31 cellular contexts compared by ENCODE assay signal in genomic region chr2:33453905-33454479, GRCh38.
"Had no signal": no experiment of that assay in that cellular context is flagged by ENCODE, and none has a peak within 500 bp of the region (broad histone marks: within the 10 kb centered on the region; RNA-seq: fewer than 3 reads in every experiment).

No MANE protein-coding gene starts in this region.

- DNase-seq: activated CD4-positive, alpha-beta T cell treated with anti-CD3 and anti-CD28 coated beads for 4 hours; activated CD4-positive, alpha-beta T cell treated with anti-CD3 and anti-CD28 coated beads, Interleukin-2, amount 50 U/mL, for 1 hour; activated CD4-positive, alpha-beta T cell treated with anti-CD3 and anti-CD28 coated beads, Interleukin-2, amount 50 U/mL, for 48 hours; activated CD4-positive, CD25-positive, alpha-beta regulatory T cell; activated CD4-positive, CD25-positive, alpha-beta regulatory T cell treated with anti-CD3 and anti-CD28 coated beads, Interleukin-2, amount 50 U/mL, for 72 hours; activated CD8-positive, alpha-beta memory T cell treated with anti-CD3 and anti-CD28 coated beads for 24 hours; activated CD8-positive, alpha-beta T cell treated with anti-CD3 and anti-CD28 coated beads for 36 hours; activated effector memory CD4-positive, alpha-beta T cell treated with Interleukin-2 at 50 U/mL for 16 hours; activated gamma-delta T cell treated with Interleukin-2 at 50 U/mL for 16 hours; activated naive CD4-positive, alpha-beta T cell treated with anti-CD3 and anti-CD28 coated beads for 36 hours; activated naive CD8-positive, alpha-beta T cell treated with anti-CD3 and anti-CD28 coated beads, Interleukin-2, amount 10 ng/mL, durations not matched to agents 7 days and 5 days; activated T-cell treated with anti-CD3 and anti-CD28 coated beads, Interleukin-2, amount 50 U/mL, for 4 hours; central memory CD4-positive, alpha-beta T cell; cerebellar nuclear complex; dorsolateral prefrontal cortex; effector memory CD4-positive, alpha-beta T cell; endodermal cell; erythroblast; foreskin melanocyte; hippocampal formation; T-helper 2 cell had no signal

- H3K4me3 Mint-ChIP-seq: activated CD8-positive, alpha-beta T cell treated with anti-CD3 and anti-CD28 coated beads for 36 hours; activated naive CD4-positive, alpha-beta T cell treated with anti-CD3 and anti-CD28 coated beads for 36 hours; activated naive CD4-positive, alpha-beta T cell treated with anti-CD3 and anti-CD28 coated beads, Interleukin-2, amount 50 U/mL, for 24 hours; activated naive CD8-positive, alpha-beta T cell treated with anti-CD3 and anti-CD28 coated beads, Interleukin-2, amount 10 ng/mL, durations not matched to agents 7 days and 5 days; activated T-cell treated with anti-CD3 and anti-CD28 coated beads, Interleukin-2, amount 50 U/mL, for 4 hours; activated T-helper 17 cell treated with anti-CD3 and anti-CD28 coated beads, Interleukin-2, amount 50 U/mL, for 72 hours; brain; dendritic cell treated with granulocyte-macrophage colony-stimulating factor and Interleukin-4, amounts not matched to agents 40 ng/mL and 50 ng/mL, for 4 days; endodermal cell had no signal

- H3K36me3 Mint-ChIP-seq: activated naive CD4-positive, alpha-beta T cell treated with anti-CD3 and anti-CD28 coated beads, Interleukin-2, amount 50 U/mL, for 24 hours; brain had no signal

- H3K27ac Mint-ChIP-seq: activated CD8-positive, alpha-beta T cell treated with anti-CD3 and anti-CD28 coated beads for 36 hours; activated naive CD4-positive, alpha-beta T cell treated with anti-CD3 and anti-CD28 coated beads for 36 hours; activated naive CD4-positive, alpha-beta T cell treated with anti-CD3 and anti-CD28 coated beads, Interleukin-2, amount 50 U/mL, for 24 hours; activated naive CD8-positive, alpha-beta T cell treated with anti-CD3 and anti-CD28 coated beads, Interleukin-2, amount 10 ng/mL, durations not matched to agents 7 days and 5 days; activated T-helper 17 cell treated with anti-CD3 and anti-CD28 coated beads, Interleukin-2, amount 50 U/mL, for 72 hours; brain; dendritic cell treated with granulocyte-macrophage colony-stimulating factor and Interleukin-4, amounts not matched to agents 40 ng/mL and 50 ng/mL, for 4 days; endodermal cell had no signal

- H3K4me3 ChIP-seq: ascending aorta, breast epithelium, cardiac muscle cell, coronary artery, dorsolateral prefrontal cortex, esophagus muscularis mucosa, gastroesophageal sphincter had no signal

- ATAC-seq: activated CD8-positive, alpha-beta T cell treated with anti-CD3 and anti-CD28 coated beads for 36 hours; activated T-cell treated with anti-CD3 and anti-CD28 coated beads, Interleukin-2, amount 50 U/mL, for 4 hours; activated T-helper 17 cell treated with anti-CD3 and anti-CD28 coated beads, Interleukin-2, amount 50 U/mL, for 72 hours; gastroesophageal sphincter had no signal

- H3K4me1 ChIP-seq: breast epithelium had no signal

- H3K27me3 Mint-ChIP-seq: activated naive CD4-positive, alpha-beta T cell treated with anti-CD3 and anti-CD28 coated beads, Interleukin-2, amount 50 U/mL, for 24 hours; brain; dendritic cell treated with granulocyte-macrophage colony-stimulating factor and Interleukin-4, amounts not matched to agents 40 ng/mL and 50 ng/mL, for 4 days had no signal

- H3K27me3 ChIP-seq: ascending aorta, breast epithelium, cardiac muscle cell, dorsolateral prefrontal cortex, esophagus muscularis mucosa, gastroesophageal sphincter had no signal

- H3K36me3 ChIP-seq: ascending aorta, breast epithelium, cardiac muscle cell, gastroesophageal sphincter had no signal

- H3K4me1 Mint-ChIP-seq: activated naive CD4-positive, alpha-beta T cell treated with anti-CD3 and anti-CD28 coated beads, Interleukin-2, amount 50 U/mL, for 24 hours; activated naive CD8-positive, alpha-beta T cell treated with anti-CD3 and anti-CD28 coated beads, Interleukin-2, amount 10 ng/mL, durations not matched to agents 7 days and 5 days; activated T-helper 17 cell treated with anti-CD3 and anti-CD28 coated beads, Interleukin-2, amount 50 U/mL, for 72 hours had no signal

- H3K27ac ChIP-seq: ascending aorta, breast epithelium, cardiac muscle cell, coronary artery, dorsolateral prefrontal cortex, esophagus muscularis mucosa, gastroesophageal sphincter had no signal
